In the genomic region with DNA sequence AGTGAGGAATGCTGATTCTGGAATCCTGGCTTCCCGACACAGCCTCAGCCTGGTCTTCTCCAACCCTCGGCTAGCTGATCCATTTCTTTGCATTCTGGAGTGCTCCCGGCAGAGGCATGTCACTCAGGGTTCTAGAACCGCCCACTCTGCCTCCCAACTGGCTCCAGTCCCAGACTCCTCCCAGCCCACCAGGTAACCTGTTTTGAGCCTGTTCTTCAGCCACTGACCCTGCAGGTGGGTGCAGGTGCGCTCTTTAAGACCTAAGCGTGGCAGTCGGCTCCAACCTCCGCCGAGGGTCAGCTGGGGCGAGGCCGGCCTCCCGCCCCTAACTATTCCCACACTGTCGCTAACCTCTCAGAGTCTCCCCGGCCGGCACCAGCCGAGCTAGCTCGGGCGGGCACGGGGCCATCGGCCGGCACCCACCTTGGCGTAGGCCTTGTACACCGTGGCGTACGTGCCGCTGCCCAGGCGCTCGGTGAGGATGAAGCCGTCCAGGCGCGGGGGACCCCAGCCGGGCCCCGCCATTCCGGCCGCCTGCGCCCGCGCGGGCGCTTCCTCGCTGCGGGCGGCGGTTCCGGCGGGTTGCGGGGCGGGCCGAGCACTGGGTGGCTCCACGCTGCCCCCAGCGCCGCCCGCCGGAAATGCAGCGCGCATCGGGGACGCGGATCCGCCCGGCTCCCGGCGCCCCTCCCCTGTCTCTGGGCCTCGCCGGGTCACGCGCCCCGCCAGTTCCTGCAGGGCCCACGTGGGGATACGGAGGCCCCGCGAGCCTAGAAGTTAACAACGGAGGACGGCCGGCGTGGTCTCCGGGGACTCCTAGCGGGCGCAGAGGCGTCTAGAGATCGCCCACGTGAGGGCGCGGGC, we compare ENCODE assay signal across 8 cellular contexts. TPM values are rescaled to one million over a fixed set of nuclear protein-coding genes. Genes with fewer than 3 reads are reported as not detected.
A peak's percentile ranks its signal among the peaks of the same experiment; 100 is the strongest.
DNase-seq lines count a peak whose midpoint lies in the region; ATAC-seq, FAIRE-seq and TF ChIP-seq lines count a peak whose summit lies in the region.

ULK3 (minus strand) TSS at position 576 of the 864 bp plus-strand sequence; CDS start at position 525, 51 bp downstream.

- intact Hi-C loops in T-helper 1 cell treated with Interleukin-12 subunit alpha and Interleukin-12 subunit beta and Interleukin-4 antibody, amounts not matched to agents 30 ng/mL and 1 ng/mL, for 36 hours (cut with micrococcal nuclease): loop anchor here (1.0 to 2.0 kb wide), 10 partner anchors 30 to 610 kb away; partner anchors contain the start of genes ARID3B, COX5A, FAM219B and PPCDC
- intact Hi-C loops in heart right ventricle (cut with DNase I) (loop anchor here in 9 of 10 donors (2.0 to 10.0 kb wide), 7 partner anchors 52 to 94 kb away; partner anchors contain the start of genes CSK (in 4 of the 9), MPI (in 2 of the 9), COX5A (in 1 of the 9) and FAM219B (in 1 of the 9)), posterior vena cava (cut with DNase I) (loop anchor here in 1 of 2 donors (5.0 kb wide), 1 partner anchor 61 kb away; the partner anchor contains the start of gene CSK)

- H3K9me3 ChIP-seq in heart right ventricle (no peaks in the 10 kb centered on the region), upper lobe of left lung (no peaks in the 10 kb centered on the region)

- TF ChIP-seq EP300 in upper lobe of left lung (IDR thresholded peaks at IDR 0.05): peak in 1 of 4 donors; percentile 35

- peak; percentile 91 for FAIRE-seq in GM12892 (lab: Jason Lieb, UNC)

- no peaks in the 10 kb centered on the region for H3K27me3 ChIP-seq in heart right ventricle
- no peaks in the 10 kb centered on the region for H3K27me3 ChIP-seq in upper lobe of left lung

- TF ChIP-seq POLR2A in GM12892 (IDR thresholded peaks at IDR 0.05; ENCODE audit: low read depth, low read length) (peak; percentile 63; the same call in 1 of the 2 replicates), upper lobe of left lung (IDR thresholded peaks at IDR 0.05) (peak in 3 of 4 donors; percentile 57 to 81 (median 70))

- DNase-seq in GM12892 (ENCODE audit: insufficient read length) (peak; percentile 98), NCI-H146 treated with DMSO at 0.1 percent for 48 hours (lab: John Stamatoyannopoulos, UW; ENCODE audit: unreplicated experiment) (peak; percentile 83), amniotic epithelial cell (ENCODE audit: low read depth) (peak; percentile 82), heart right ventricle (peak; percentile 90 to 92), posterior vena cava (ENCODE audit: low spot score) (peak; percentile 97), upper lobe of left lung (peak; percentile 95 to 99)

- 0% methylated on average over 70 to 84 of the region's 84 CpGs for WGBS in heart right ventricle, 2 donors
- WGBS in upper lobe of left lung, 2 donors: 2 to 7% methylated on average over 4 to 10 of the region's 84 CpGs

- TF ChIP-seq CTCF in heart right ventricle (IDR thresholded peaks at IDR 0.05) (peak; percentile 58 to 94 (median 75)), upper lobe of left lung (IDR thresholded peaks at IDR 0.05) (peak; percentile 90 to 99 (median 98))

- peak; percentile 80 for ATAC-seq in HG02884 (IDR thresholded peaks at IDR 0.05; ENCODE audit: unreplicated experiment)
- ATAC-seq in heart right ventricle: peak; percentile 84 to 94 (median 92)
- peak; percentile 94 to 98 for ATAC-seq in upper lobe of left lung (ENCODE audit: low FRiP score in 2 of 2)

- H3K36me3 ChIP-seq in heart right ventricle (peaks cover 0 to 70% (median 15%) of the 10 kb centered on the region in 9 donors), upper lobe of left lung (peaks cover 7 to 57% (median 44%) of the 10 kb centered on the region in 4 donors)

- H3K4me1 ChIP-seq in heart right ventricle (peaks cover 5 to 33% (median 23%) of the 10 kb centered on the region in 9 donors), upper lobe of left lung (peaks cover 11 to 36% (median 20%) of the 10 kb centered on the region in 4 donors)

- H3K4me3 ChIP-seq in heart right ventricle (peak within 1 kb of the TSS; percentile 77 to 98 (median 86)), upper lobe of left lung (peak within 1 kb of the TSS; percentile 65 to 96 (median 91))

- H3K27ac ChIP-seq in heart right ventricle: peak within 1 kb of the TSS; percentile 39 to 97 (median 88)
- H3K27ac ChIP-seq in upper lobe of left lung: peak within 1 kb of the TSS; percentile 79 to 91 (median 88)

RNA-seq across cellular contexts. Expression of gene ULK3, which starts in this region (rescaled TPM):
- 25.0 TPM for polyA plus RNA-seq in GM12892 (2012; ENCODE audit: missing spikeins)
- total RNA-seq in T-helper 1 cell treated with Interleukin-12 subunit alpha and Interleukin-12 subunit beta and Interleukin-4 antibody, amounts not matched to agents 30 ng/mL and 1 ng/mL, for 36 hours: 57.9 and 58.0 TPM in 2 replicates
- total RNA-seq in heart right ventricle: 10 to 100 TPM; 21.3 to 44.0 (median 24.7) TPM
- polyA plus RNA-seq in heart right ventricle: 10 to 100 TPM; 22.5 to 56.3 TPM
- total RNA-seq in posterior vena cava: 10 to 100 TPM; 19.1 to 21.8 TPM
- total RNA-seq in upper lobe of left lung: 100 to 1,000 TPM in 1 of 6 donors, 10 to 100 TPM in 5; 40.6 to 158 (median 65.0) TPM

Comparison
In these comparisons a context has a peak if more than half of its experiments do, and no peak if none do; other contexts are left out.
1. Peak in every context shown above with its lines: DNase-seq, ATAC-seq, H3K4me3 ChIP-seq and H3K27ac ChIP-seq.